Comparison of ENCODE assay signal across 23 cellular contexts in the genomic region with DNA sequence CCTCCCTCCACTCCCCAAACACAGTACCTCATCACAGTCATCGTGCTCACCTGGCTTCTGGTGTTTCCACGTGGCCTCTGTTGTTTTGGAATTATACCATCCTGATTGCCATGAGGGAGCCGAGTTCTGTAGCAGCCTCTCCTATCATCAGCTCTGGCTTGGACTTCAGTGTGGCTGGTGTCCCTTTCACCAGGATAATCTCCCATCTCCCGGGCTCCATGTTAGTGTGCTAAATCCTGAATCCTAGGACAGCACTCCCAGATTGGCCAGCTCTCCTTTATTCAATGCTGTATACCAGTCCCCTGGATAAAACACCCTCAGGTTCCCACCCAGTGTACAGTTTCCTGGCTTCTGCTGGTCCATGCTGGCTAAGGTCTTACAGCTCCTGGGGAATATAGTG. TPM values are rescaled to one million over a fixed set of nuclear protein-coding genes. Genes with fewer than 3 reads are reported as not detected.
"Had no signal": no experiment of that assay in that cellular context is flagged by ENCODE, and none has a peak within 500 bp of the region (broad histone marks: within the 10 kb centered on the region; RNA-seq: fewer than 3 reads in every experiment).

No MANE protein-coding gene starts in this region.

- H3K4me3 Mint-ChIP-seq: effector memory CD8-positive, alpha-beta T cell; mesothelial cell of epicardium; naive B cell; natural killer cell treated with Interleukin-12 subunit alpha and Interleukin-12 subunit beta and Interleukin-15 and Interleukin-18, amount 100 ng/mL, for 72 hours; neural crest cell; stimulated activated naive CD8-positive, alpha-beta T cell treated with anti-CD3 and anti-CD28 coated beads, Interleukin-15, amount 100 ng/mL, for 72 hours had no signal

- H3K4me1 ChIP-seq: esophagus squamous epithelium, lower lobe of right lung, parathyroid adenoma, sigmoid colon, suprapubic skin, transverse colon, vagina had no signal

- H3K4me3 ChIP-seq: esophagus squamous epithelium, lower lobe of right lung, mucosa of descending colon, sigmoid colon, suprapubic skin, transverse colon, vagina had no signal

- H3K9me3 ChIP-seq: esophagus squamous epithelium, lower lobe of right lung, mucosa of descending colon, sigmoid colon, suprapubic skin, transverse colon, vagina had no signal

- H3K27ac Mint-ChIP-seq: effector memory CD8-positive, alpha-beta T cell; mesothelial cell of epicardium; natural killer cell treated with Interleukin-12 subunit alpha and Interleukin-12 subunit beta and Interleukin-15 and Interleukin-18, amount 100 ng/mL, for 72 hours; progenitor cell of endocrine pancreas; stimulated activated naive CD8-positive, alpha-beta T cell treated with anti-CD3 and anti-CD28 coated beads, Interleukin-15, amount 100 ng/mL, for 72 hours had no signal

- H2AFZ ChIP-seq: parathyroid adenoma had no signal

- H3K27me3 ChIP-seq: esophagus squamous epithelium, sigmoid colon, suprapubic skin, transverse colon, vagina had no signal

- DNase-seq: cortex of kidney; effector memory CD8-positive, alpha-beta T cell; erythroblast; esophagus squamous epithelium; foreskin melanocyte; left ventricle myocardium superior; lower lobe of right lung; mucosa of descending colon; naive B cell; sigmoid colon; stimulated activated CD4-positive, alpha-beta T cell treated with anti-CD3 and anti-CD28 coated beads, Interleukin-2, amount 100 ng/mL, for 48 hours; stimulated activated naive CD4-positive, alpha-beta T cell; stimulated activated naive CD8-positive, alpha-beta T cell treated with anti-CD3 and anti-CD28 coated beads, Interleukin-15, amount 100 ng/mL, for 72 hours; transverse colon had no signal

- H3K27me3 Mint-ChIP-seq: natural killer cell treated with Interleukin-12 subunit alpha and Interleukin-12 subunit beta and Interleukin-15 and Interleukin-18, amount 100 ng/mL, for 72 hours; progenitor cell of endocrine pancreas; stimulated activated naive CD8-positive, alpha-beta T cell treated with anti-CD3 and anti-CD28 coated beads, Interleukin-15, amount 100 ng/mL, for 72 hours had no signal

- H3K36me3 ChIP-seq: esophagus squamous epithelium, lower lobe of right lung, suprapubic skin, transverse colon, vagina had no signal

- H3K9ac ChIP-seq: parathyroid adenoma had no signal

- H3K36me3 Mint-ChIP-seq: natural killer cell treated with Interleukin-12 subunit alpha and Interleukin-12 subunit beta and Interleukin-15 and Interleukin-18, amount 100 ng/mL, for 72 hours had no signal

- H3K4me1 Mint-ChIP-seq: stimulated activated naive CD8-positive, alpha-beta T cell treated with anti-CD3 and anti-CD28 coated beads, Interleukin-15, amount 100 ng/mL, for 72 hours had no signal

- H3K9me3 Mint-ChIP-seq: effector memory CD8-positive, alpha-beta T cell; natural killer cell treated with Interleukin-12 subunit alpha and Interleukin-12 subunit beta and Interleukin-15 and Interleukin-18, amount 100 ng/mL, for 72 hours; neural crest cell; stimulated activated naive CD8-positive, alpha-beta T cell treated with anti-CD3 and anti-CD28 coated beads, Interleukin-15, amount 100 ng/mL, for 72 hours had no signal

- H3K79me2 ChIP-seq: parathyroid adenoma had no signal

- H3K27ac ChIP-seq: esophagus squamous epithelium, lower lobe of right lung, parathyroid adenoma, sigmoid colon, suprapubic skin, transverse colon had no signal

- ATAC-seq: effector memory CD8-positive, alpha-beta T cell; left ventricle myocardium superior; lower lobe of right lung; mucosa of descending colon; natural killer cell treated with Interleukin-12 subunit alpha and Interleukin-12 subunit beta and Interleukin-15 and Interleukin-18, amount 100 ng/mL, for 72 hours; stimulated activated naive CD8-positive, alpha-beta T cell treated with anti-CD3 and anti-CD28 coated beads, Interleukin-15, amount 100 ng/mL, for 72 hours had no signal

RNA-seq across cellular contexts. Expression of a gene that starts 53.3 kb away (rescaled TPM):
- total RNA-seq: dermis microvascular lymphatic vessel endothelial cell; natural killer cell treated with Interleukin-12 subunit alpha and Interleukin-12 subunit beta and Interleukin-15 and Interleukin-18, amount 100 ng/mL, for 72 hours had no signal
- polyA plus RNA-seq: keratinocyte had no signal
